ENCODE assay signal across 22 cellular contexts in genomic region chr3:183222631-183223030, GRCh38. TPM values are rescaled to one million over a fixed set of nuclear protein-coding genes. Genes with fewer than 3 reads are reported as not detected.
A peak's percentile ranks its signal among the peaks of the same experiment; 100 is the strongest.
DNase-seq lines count a peak whose midpoint lies in the region; ATAC-seq and TF ChIP-seq lines count a peak whose summit lies in the region.
"Had no signal": no experiment of that assay in that cellular context is flagged by ENCODE, and none has a peak within 500 bp of the region (broad histone marks: within the 10 kb centered on the region; RNA-seq: fewer than 3 reads in every experiment).

No MANE protein-coding gene starts in this region.

- H3K4me3 Mint-ChIP-seq in activated CD8-positive, alpha-beta T cell treated with anti-CD3 and anti-CD28 coated beads for 36 hours, result no peak overlapping the region
- no peak overlapping the region for H3K4me3 Mint-ChIP-seq in activated CD8-positive, alpha-beta T cell treated with anti-CD3 and anti-CD28 coated beads, Interleukin-2, amount 10 ng/mL, durations not matched to agents 7 days and 5 days
- H3K4me3 Mint-ChIP-seq in stimulated activated naive CD8-positive, alpha-beta T cell treated with anti-CD3 and anti-CD28 coated beads, Interleukin-15, amount 100 ng/mL, for 72 hours, result no peak overlapping the region
- H3K4me3 Mint-ChIP-seq in stimulated activated naive CD8-positive, alpha-beta T cell treated with anti-CD3 and anti-CD28 coated beads, Interleukin-15, Interleukin-2, amounts not matched to agents 100 ng/mL and 50 ng/mL, for 24 hours, result no peak overlapping the region
- H3K4me3 Mint-ChIP-seq: B cell; CD4-positive, CD25-positive, alpha-beta regulatory T cell; CD8-positive, alpha-beta T cell had no signal

- no peak overlapping the region for H2BK12ac ChIP-seq in mesenchymal stem cell (ENCODE audit: low read length in 2 of 2)

- H3K9me3 ChIP-seq in mesenchymal stem cell (ENCODE audit: control insufficient read depth, low read length), result no peaks in the 10 kb centered on the region
- H3K9me3 ChIP-seq: BLaER1, HAP-1 had no signal

- H3K4me2 ChIP-seq in mesendoderm (ENCODE audit: low read length), result no peak overlapping the region
- H3K4me2 ChIP-seq in mesenchymal stem cell (ENCODE audit: low read length, poor library complexity, severe bottlenecking), result no peak overlapping the region
- H3K4me2 ChIP-seq: BLaER1 had no signal

- no peaks in the 10 kb centered on the region for H3K27me3 ChIP-seq in mesendoderm (ENCODE audit: insufficient read depth, low read length, poor library complexity)
- peaks cover 0 to 4% of the 10 kb centered on the region in 2 experiments for H3K27me3 ChIP-seq in mesenchymal stem cell (ENCODE audit: control insufficient read depth in 1 of 2, insufficient read depth in 1 of 2, low read length in 2 of 2)
- H3K27me3 ChIP-seq: BLaER1 had no signal

- H4K8ac ChIP-seq in mesendoderm (ENCODE audit: low read depth, low read length) (no peak overlapping the region), mesenchymal stem cell (ENCODE audit: low read length) (no peak overlapping the region)

- intact Hi-C loops in activated CD8-positive, alpha-beta T cell treated with anti-CD3 and anti-CD28 coated beads for 36 hours (cut with micrococcal nuclease), result no loop called here

- no peak overlapping the region for H3K27ac Mint-ChIP-seq in activated CD8-positive, alpha-beta T cell treated with anti-CD3 and anti-CD28 coated beads for 36 hours
- no peak overlapping the region for H3K27ac Mint-ChIP-seq in activated CD8-positive, alpha-beta T cell treated with anti-CD3 and anti-CD28 coated beads, Interleukin-2, amount 10 ng/mL, durations not matched to agents 7 days and 5 days
- no peak overlapping the region for H3K27ac Mint-ChIP-seq in stimulated activated naive CD8-positive, alpha-beta T cell treated with anti-CD3 and anti-CD28 coated beads, Interleukin-15, amount 100 ng/mL, for 72 hours
- H3K27ac Mint-ChIP-seq in stimulated activated naive CD8-positive, alpha-beta T cell treated with anti-CD3 and anti-CD28 coated beads, Interleukin-15, Interleukin-2, amounts not matched to agents 100 ng/mL and 50 ng/mL, for 24 hours, result peak overlapping the region; percentile 53
- H3K27ac Mint-ChIP-seq: B cell; CD8-positive, alpha-beta T cell; HFFc6 had no signal

- H3K27me3 Mint-ChIP-seq in activated CD8-positive, alpha-beta T cell treated with anti-CD3 and anti-CD28 coated beads for 36 hours, result no peaks in the 10 kb centered on the region
- no peaks in the 10 kb centered on the region for H3K27me3 Mint-ChIP-seq in activated CD8-positive, alpha-beta T cell treated with anti-CD3 and anti-CD28 coated beads, Interleukin-2, amount 10 ng/mL, durations not matched to agents 7 days and 5 days (ENCODE audit: low read depth)
- no peaks in the 10 kb centered on the region for H3K27me3 Mint-ChIP-seq in stimulated activated naive CD8-positive, alpha-beta T cell treated with anti-CD3 and anti-CD28 coated beads, Interleukin-15, amount 100 ng/mL, for 72 hours
- H3K27me3 Mint-ChIP-seq in stimulated activated naive CD8-positive, alpha-beta T cell treated with anti-CD3 and anti-CD28 coated beads, Interleukin-15, Interleukin-2, amounts not matched to agents 100 ng/mL and 50 ng/mL, for 24 hours, result no peaks in the 10 kb centered on the region
- H3K27me3 Mint-ChIP-seq: CD4-positive, CD25-positive, alpha-beta regulatory T cell had no signal

- H3K27ac ChIP-seq in mesendoderm (ENCODE audit: low read depth, low read length) (no peak overlapping the region), mesenchymal stem cell (ENCODE audit: low read length, poor library complexity, severe bottlenecking) (no peak overlapping the region)
- H3K27ac ChIP-seq: 22Rv1, BLaER1, C4-2B had no signal

- no peaks in the 10 kb centered on the region for H3K9me3 Mint-ChIP-seq in activated CD8-positive, alpha-beta T cell treated with anti-CD3 and anti-CD28 coated beads for 36 hours
- H3K9me3 Mint-ChIP-seq in activated CD8-positive, alpha-beta T cell treated with anti-CD3 and anti-CD28 coated beads, Interleukin-2, amount 10 ng/mL, durations not matched to agents 7 days and 5 days (ENCODE audit: insufficient read depth), result no peaks in the 10 kb centered on the region
- H3K9me3 Mint-ChIP-seq in stimulated activated naive CD8-positive, alpha-beta T cell treated with anti-CD3 and anti-CD28 coated beads, Interleukin-15, amount 100 ng/mL, for 72 hours, result no peaks in the 10 kb centered on the region
- H3K9me3 Mint-ChIP-seq in stimulated activated naive CD8-positive, alpha-beta T cell treated with anti-CD3 and anti-CD28 coated beads, Interleukin-15, Interleukin-2, amounts not matched to agents 100 ng/mL and 50 ng/mL, for 24 hours, result peaks cover 4% of the 10 kb centered on the region
- H3K9me3 Mint-ChIP-seq: CD4-positive, CD25-positive, alpha-beta regulatory T cell; CD8-positive, alpha-beta T cell; HFFc6 had no signal

- H3K9ac ChIP-seq in mesendoderm (ENCODE audit: low read length) (no peak overlapping the region), mesenchymal stem cell (ENCODE audit: low read length) (no peak overlapping the region)
- H3K9ac ChIP-seq: BLaER1 had no signal

- no peak overlapping the region for H3K23ac ChIP-seq in mesendoderm (ENCODE audit: low read length)
- H3K23ac ChIP-seq in mesenchymal stem cell (ENCODE audit: low read length in 2 of 2), result no peak overlapping the region

- H2AFZ ChIP-seq in mesenchymal stem cell (ENCODE audit: low read depth, low read length), result no peak overlapping the region

- no peaks in the 10 kb centered on the region for H3K36me3 ChIP-seq in mesendoderm (ENCODE audit: control insufficient read depth, insufficient read depth, low read length)
- H3K36me3 ChIP-seq in mesenchymal stem cell (ENCODE audit: control insufficient read depth in 1 of 2, insufficient read depth in 2 of 2, low read depth in 1 of 2, low read length in 2 of 2), result no peaks in the 10 kb centered on the region
- H3K36me3 ChIP-seq: BLaER1, HAP-1 had no signal

- H2AK5ac ChIP-seq in mesendoderm (ENCODE audit: low read length), result no peak overlapping the region
- H2AK5ac ChIP-seq in mesenchymal stem cell (ENCODE audit: low read length, severe bottlenecking), result no peak overlapping the region

- peak; percentile 39 for ATAC-seq in activated CD8-positive, alpha-beta T cell treated with anti-CD3 and anti-CD28 coated beads for 36 hours
- no peak for ATAC-seq in activated CD8-positive, alpha-beta T cell treated with anti-CD3 and anti-CD28 coated beads, Interleukin-2, amount 10 ng/mL, durations not matched to agents 7 days and 5 days
- ATAC-seq in stimulated activated naive CD8-positive, alpha-beta T cell treated with anti-CD3 and anti-CD28 coated beads, Interleukin-15, Interleukin-2, amounts not matched to agents 100 U/mL and 50 U/mL, for 24 hours, result peak; percentile 51
- ATAC-seq in stimulated activated naive CD8-positive, alpha-beta T cell treated with anti-CD3 and anti-CD28 coated beads, Interleukin-15, amount 100 ng/mL, for 72 hours, result no peak
- ATAC-seq: CD8-positive, alpha-beta T cell had no signal

- no peak overlapping the region for H4K91ac ChIP-seq in mesenchymal stem cell (ENCODE audit: low read length)

- no peak for DNase-seq in activated CD8-positive, alpha-beta T cell treated with anti-CD3 and anti-CD28 coated beads for 36 hours
- no peak for DNase-seq in activated CD8-positive, alpha-beta T cell treated with anti-CD3 and anti-CD28 coated beads, Interleukin-2, amount 10 ng/mL, durations not matched to agents 7 days and 5 days
- DNase-seq in stimulated activated naive CD8-positive, alpha-beta T cell treated with anti-CD3 and anti-CD28 coated beads, Interleukin-15, Interleukin-2, amounts not matched to agents 100 U/mL and 50 U/mL, for 24 hours, result no peak
- no peak for DNase-seq in stimulated activated naive CD8-positive, alpha-beta T cell treated with anti-CD3 and anti-CD28 coated beads, Interleukin-15, amount 100 ng/mL, for 72 hours
- DNase-seq in mesendoderm, result peak; percentile 21
- no peak for DNase-seq in mesenchymal stem cell
- DNase-seq in SHP77 (lab: John Stamatoyannopoulos, UW), result no peak
- DNase-seq: Calu3; CD8-positive, alpha-beta T cell; DMS53; DMS79 treated with DMSO at 0.1 percent for 48 hours; GF-D8; GOT3; HFFc6 had no signal

- H3K56ac ChIP-seq in mesendoderm (ENCODE audit: low read length), result no peak overlapping the region

- no CpG with 5 or more reads among the region's 1 CpG for WGBS in mesendoderm (ENCODE audit: extremely low coverage, insufficient coverage, low lambda C conversion rate)
- WGBS in mesenchymal stem cell, result no CpG with 5 or more reads among the region's 1 CpG

- H2BK5ac ChIP-seq in mesendoderm (ENCODE audit: low read length) (no peak overlapping the region), mesenchymal stem cell (ENCODE audit: low read depth, low read length, poor library complexity, severe bottlenecking) (no peak overlapping the region)

- POLR2A ChIA-PET in activated CD8-positive, alpha-beta T cell treated with anti-CD3 and anti-CD28 coated beads for 36 hours (lab: Charles Lee), result interaction anchor here (1.2 kb wide), 1 partner anchor 29 kb away, joined by 3 read pairs; no protein-coding TSS in a partner anchor
- POLR2A ChIA-PET in activated CD8-positive, alpha-beta T cell treated with anti-CD3 and anti-CD28 coated beads, Interleukin-2, amount 10 ng/mL, durations not matched to agents 7 days and 5 days (lab: Charles Lee), result interaction anchor here (0.6 kb wide), 2 partner anchors 9 to 43 kb away, joined by 4 to 6 read pairs; no protein-coding TSS in a partner anchor

- H3K18ac ChIP-seq in mesendoderm (ENCODE audit: low read length) (no peak overlapping the region), mesenchymal stem cell (ENCODE audit: low read depth in 1 of 2, low read length in 2 of 2) (no peak overlapping the region)

- no peak overlapping the region for H3K14ac ChIP-seq in mesenchymal stem cell (ENCODE audit: low read length in 2 of 2)

- H3K4ac ChIP-seq in mesendoderm (ENCODE audit: low read depth, low read length) (no peak overlapping the region), mesenchymal stem cell (ENCODE audit: low read depth in 1 of 2, low read length in 2 of 2) (no peak overlapping the region)

- no peaks in the 10 kb centered on the region for H3K79me1 ChIP-seq in mesendoderm (ENCODE audit: low read length)
- H3K79me1 ChIP-seq in mesenchymal stem cell (replicated peaks; ENCODE audit: low read length, poor library complexity, severe bottlenecking), result no peaks in the 10 kb centered on the region

- CTCF ChIA-PET in activated CD8-positive, alpha-beta T cell treated with anti-CD3 and anti-CD28 coated beads for 36 hours (lab: Charles Lee), result interaction anchor here (0.9 to 1.3 kb wide), 4 partner anchors 15 to 161 kb away, joined by 3 to 5 read pairs (median 4); no protein-coding TSS in a partner anchor
- CTCF ChIA-PET in activated CD8-positive, alpha-beta T cell treated with anti-CD3 and anti-CD28 coated beads, Interleukin-2, amount 10 ng/mL, durations not matched to agents 7 days and 5 days (lab: Charles Lee), result interaction anchor here (0.8 to 1.4 kb wide), 4 partner anchors 9 to 163 kb away, joined by 3 to 5 read pairs (median 4); no protein-coding TSS in a partner anchor

- no peaks in the 10 kb centered on the region for H3K79me2 ChIP-seq in mesendoderm (ENCODE audit: control insufficient read depth, insufficient read depth, low read length)

- H3K4me1 ChIP-seq in mesendoderm (ENCODE audit: control insufficient read depth, low read depth, low read length) (peaks cover 2% of the 10 kb centered on the region), mesenchymal stem cell (ENCODE audit: control insufficient read depth, insufficient read depth, low read depth, low read length) (peaks cover 1% of the 10 kb centered on the region)

- H2BK120ac ChIP-seq in mesendoderm (ENCODE audit: low read depth, low read length) (no peak overlapping the region), mesenchymal stem cell (ENCODE audit: low read depth, low read length) (no peak overlapping the region)

- no peak overlapping the region for H3K4me3 ChIP-seq in mesendoderm (ENCODE audit: low read length)
- H3K4me3 ChIP-seq in mesenchymal stem cell (ENCODE audit: insufficient read depth in 1 of 2, low read depth in 1 of 2, low read length in 2 of 2), result no peak overlapping the region
- H3K4me3 ChIP-seq: BLaER1, HAP-1 had no signal

- peaks cover 46% of the 10 kb centered on the region for H3K4me1 Mint-ChIP-seq in activated CD8-positive, alpha-beta T cell treated with anti-CD3 and anti-CD28 coated beads for 36 hours (ENCODE audit: low read depth)
- peaks cover 29% of the 10 kb centered on the region for H3K4me1 Mint-ChIP-seq in activated CD8-positive, alpha-beta T cell treated with anti-CD3 and anti-CD28 coated beads, Interleukin-2, amount 10 ng/mL, durations not matched to agents 7 days and 5 days (ENCODE audit: low read depth)
- peaks cover 34% of the 10 kb centered on the region for H3K4me1 Mint-ChIP-seq in stimulated activated naive CD8-positive, alpha-beta T cell treated with anti-CD3 and anti-CD28 coated beads, Interleukin-15, amount 100 ng/mL, for 72 hours
- peaks cover 83% of the 10 kb centered on the region for H3K4me1 Mint-ChIP-seq in stimulated activated naive CD8-positive, alpha-beta T cell treated with anti-CD3 and anti-CD28 coated beads, Interleukin-15, Interleukin-2, amounts not matched to agents 100 ng/mL and 50 ng/mL, for 24 hours (ENCODE audit: low read depth)
- H3K4me1 Mint-ChIP-seq: B cell had no signal

- H2BK15ac ChIP-seq in mesendoderm (replicated peaks; ENCODE audit: low read depth) (no peak overlapping the region), mesenchymal stem cell (ENCODE audit: low read depth, poor library complexity, severe bottlenecking) (no peak overlapping the region)

- peaks cover 6% of the 10 kb centered on the region for H3K36me3 Mint-ChIP-seq in activated CD8-positive, alpha-beta T cell treated with anti-CD3 and anti-CD28 coated beads for 36 hours (ENCODE audit: low read depth)
- H3K36me3 Mint-ChIP-seq in activated CD8-positive, alpha-beta T cell treated with anti-CD3 and anti-CD28 coated beads, Interleukin-2, amount 10 ng/mL, durations not matched to agents 7 days and 5 days (ENCODE audit: low read depth), result peaks cover 3% of the 10 kb centered on the region
- peaks cover 5% of the 10 kb centered on the region for H3K36me3 Mint-ChIP-seq in stimulated activated naive CD8-positive, alpha-beta T cell treated with anti-CD3 and anti-CD28 coated beads, Interleukin-15, Interleukin-2, amounts not matched to agents 100 ng/mL and 50 ng/mL, for 24 hours (ENCODE audit: low read depth)
- H3K36me3 Mint-ChIP-seq: CD8-positive, alpha-beta T cell had no signal

- H4K5ac ChIP-seq in mesendoderm (ENCODE audit: low read length), result no peak overlapping the region

- TF ChIP-seq CTCF in activated CD8-positive, alpha-beta T cell treated with anti-CD3 and anti-CD28 coated beads for 36 hours (IDR thresholded peaks at IDR 0.05), result no peak

RNA-seq across cellular contexts. Expression of gene B3GNT5, which starts 30.4 kb away (rescaled TPM):
- total RNA-seq in activated CD8-positive, alpha-beta T cell treated with anti-CD3 and anti-CD28 coated beads for 36 hours, result 10 to 100 TPM; 25.8 to 26.1 TPM
- 1 to 10 TPM in 1 of 2 experiments, under 1 TPM in 1; 0.86 to 1.4 TPM for total RNA-seq in activated CD8-positive, alpha-beta T cell treated with anti-CD3 and anti-CD28 coated beads, Interleukin-2, amount 10 ng/mL, durations not matched to agents 7 days and 5 days
- polyA plus RNA-seq in mesendoderm (2013, experiment 1 of 2), result 5.9 TPM
- 5.5 TPM for polyA plus RNA-seq in mesendoderm (2013, experiment 2 of 2)
- polyA plus RNA-seq in mesenchymal stem cell (2013, experiment 1 of 2), result 10.6 TPM
- polyA plus RNA-seq in mesenchymal stem cell (2013, experiment 2 of 2), result 10.8 TPM
- total RNA-seq: G401, HFFc6 had no signal

Comparison
In these comparisons a context has a peak if more than half of its experiments do, and no peak if none do; other contexts are left out.
1. ATAC-seq: peak in activated CD8-positive, alpha-beta T cell treated with anti-CD3 and anti-CD28 coated beads for 36 hours (single experiment) and stimulated activated naive CD8-positive, alpha-beta T cell treated with anti-CD3 and anti-CD28 coated beads, Interleukin-15, Interleukin-2, amounts not matched to agents 100 U/mL and 50 U/mL, for 24 hours (single experiment); none in activated CD8-positive, alpha-beta T cell treated with anti-CD3 and anti-CD28 coated beads, Interleukin-2, amount 10 ng/mL, durations not matched to agents 7 days and 5 days (single experiment) and stimulated activated naive CD8-positive, alpha-beta T cell treated with anti-CD3 and anti-CD28 coated beads, Interleukin-15, amount 100 ng/mL, for 72 hours (single experiment).
2. RNA of gene B3GNT5, which starts 30.4 kb away (total RNA-seq): 25.8 to 26.1 TPM in activated CD8-positive, alpha-beta T cell treated with anti-CD3 and anti-CD28 coated beads for 36 hours; 0.86 to 1.4 TPM in activated CD8-positive, alpha-beta T cell treated with anti-CD3 and anti-CD28 coated beads, Interleukin-2, amount 10 ng/mL, durations not matched to agents 7 days and 5 days; every median in the first group is over 10 times any median in the second.